ENCODE assay signal across 1 cellular context in the genomic region with DNA sequence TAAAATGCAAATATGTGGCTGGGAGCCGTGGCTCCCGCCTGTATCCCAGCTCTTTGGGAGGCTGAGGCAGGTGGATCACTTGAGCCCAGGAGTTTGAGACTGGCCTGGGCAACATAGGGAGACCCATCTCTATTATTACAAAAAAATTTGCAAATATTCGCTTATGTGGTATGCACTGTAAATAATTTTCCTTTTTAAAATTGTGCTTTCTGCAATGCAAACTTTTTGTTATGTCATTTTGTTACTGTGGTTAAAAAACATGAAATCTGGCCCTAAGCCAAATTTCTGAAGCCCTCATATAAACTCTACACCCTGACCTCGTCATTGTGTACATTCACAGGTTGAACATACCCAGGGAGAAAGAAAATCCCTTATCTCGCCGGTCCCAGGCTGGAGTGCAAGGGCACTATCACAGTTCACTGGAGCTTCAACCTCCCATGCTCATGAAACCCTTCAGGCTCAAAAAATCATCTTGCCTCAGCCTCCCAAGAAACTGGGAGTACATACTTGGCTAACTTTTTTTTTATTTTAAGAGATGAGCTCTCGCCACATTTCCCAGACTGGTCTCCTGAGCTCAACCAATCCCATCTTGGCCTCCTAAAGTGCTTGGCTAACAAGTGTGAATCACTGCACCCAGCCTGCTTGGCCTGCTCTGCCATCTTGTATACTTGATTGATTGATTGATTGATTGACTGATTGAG.
A peak's percentile ranks its signal among the peaks of the same experiment; 100 is the strongest.
TF ChIP-seq lines count a peak whose summit lies in the region.

No MANE protein-coding gene starts in this region.

TF ChIP-seq in HepG2, 621 proteins besides CTCF, POLR2A, EP300 and RAD21 (continued from another document and continues in another):
- TF ChIP-seq, protein P1, sequence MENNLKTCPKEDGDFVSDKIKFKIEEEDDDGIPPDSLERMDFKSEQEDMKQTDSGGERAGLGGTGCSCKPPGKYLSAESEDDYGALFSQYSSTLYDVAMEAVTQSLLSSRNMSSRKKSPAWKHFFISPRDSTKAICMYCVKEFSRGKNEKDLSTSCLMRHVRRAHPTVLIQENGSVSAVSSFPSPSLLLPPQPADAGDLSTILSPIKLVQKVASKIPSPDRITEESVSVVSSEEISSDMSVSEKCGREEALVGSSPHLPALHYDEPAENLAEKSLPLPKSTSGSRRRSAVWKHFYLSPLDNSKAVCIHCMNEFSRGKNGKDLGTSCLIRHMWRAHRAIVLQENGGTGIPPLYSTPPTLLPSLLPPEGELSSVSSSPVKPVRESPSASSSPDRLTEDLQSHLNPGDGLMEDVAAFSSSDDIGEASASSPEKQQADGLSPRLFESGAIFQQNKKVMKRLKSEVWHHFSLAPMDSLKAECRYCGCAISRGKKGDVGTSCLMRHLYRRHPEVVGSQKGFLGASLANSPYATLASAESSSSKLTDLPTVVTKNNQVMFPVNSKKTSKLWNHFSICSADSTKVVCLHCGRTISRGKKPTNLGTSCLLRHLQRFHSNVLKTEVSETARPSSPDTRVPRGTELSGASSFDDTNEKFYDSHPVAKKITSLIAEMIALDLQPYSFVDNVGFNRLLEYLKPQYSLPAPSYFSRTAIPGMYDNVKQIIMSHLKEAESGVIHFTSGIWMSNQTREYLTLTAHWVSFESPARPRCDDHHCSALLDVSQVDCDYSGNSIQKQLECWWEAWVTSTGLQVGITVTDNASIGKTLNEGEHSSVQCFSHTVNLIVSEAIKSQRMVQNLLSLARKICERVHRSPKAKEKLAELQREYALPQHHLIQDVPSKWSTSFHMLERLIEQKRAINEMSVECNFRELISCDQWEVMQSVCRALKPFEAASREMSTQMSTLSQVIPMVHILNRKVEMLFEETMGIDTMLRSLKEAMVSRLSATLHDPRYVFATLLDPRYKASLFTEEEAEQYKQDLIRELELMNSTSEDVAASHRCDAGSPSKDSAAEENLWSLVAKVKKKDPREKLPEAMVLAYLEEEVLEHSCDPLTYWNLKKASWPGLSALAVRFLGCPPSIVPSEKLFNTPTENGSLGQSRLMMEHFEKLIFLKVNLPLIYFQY (CRISPR knock-in tag; IDR thresholded peaks at IDR 0.05; ENCODE audit: borderline replicate concordance), result no peak
- TF ChIP-seq ZNF337 (CRISPR knock-in tag; IDR thresholded peaks at IDR 0.05; ENCODE audit: borderline replicate concordance, low read depth) (no peak), NR2F2 (IDR thresholded peaks at IDR 0.05; ENCODE audit: borderline replicate concordance, low read depth) (peak; percentile 71; the same call in 1 of the 2 replicates), SP2 (CRISPR knock-in tag; IDR thresholded peaks at IDR 0.05) (no peak), MTA3 (CRISPR knock-in tag; IDR thresholded peaks at IDR 0.05) (no peak), SPEN (CRISPR knock-in tag; IDR thresholded peaks at IDR 0.05; ENCODE audit: low read depth) (peak; percentile 30; the same call in 1 of the 2 replicates), ZNF609 (CRISPR knock-in tag; IDR thresholded peaks at IDR 0.05; ENCODE audit: borderline replicate concordance) (peak; percentile 57; the same call in 1 of the 2 replicates), KDM1A (CRISPR knock-in tag; IDR thresholded peaks at IDR 0.05) (0 out of 2 replicates have a peak, but pooled peaks have one; percentile 9), NFIC (IDR thresholded peaks at IDR 0.05; ENCODE audit: low read length) (peak; percentile 98), ZBTB7B (CRISPR knock-in tag; IDR thresholded peaks at IDR 0.05) (no peak), TRAFD1 (CRISPR knock-in tag; IDR thresholded peaks at IDR 0.05; ENCODE audit: borderline replicate concordance) (no peak), SMC3 (IDR thresholded peaks at IDR 0.05; ENCODE audit: low read length) (no peak; the same call in 1 of the 2 replicates), SMAD3 (CRISPR knock-in tag; IDR thresholded peaks at IDR 0.05) (0 out of 2 replicates have a peak, but pooled peaks have one; percentile 33), KLF6 (CRISPR knock-in tag; IDR thresholded peaks at IDR 0.05) (no peak), TBX3 (IDR thresholded peaks at IDR 0.05; ENCODE audit: borderline replicate concordance) (peak; percentile 58), CENPBD1 (CRISPR knock-in tag; IDR thresholded peaks at IDR 0.05; ENCODE audit: borderline replicate concordance, low read depth) (peak; percentile 79; the same call in 1 of the 2 replicates), TIGD3 (CRISPR knock-in tag; IDR thresholded peaks at IDR 0.05; ENCODE audit: borderline replicate concordance) (no peak; the same call in 1 of the 2 replicates)
- TF ChIP-seq, protein P2, sequence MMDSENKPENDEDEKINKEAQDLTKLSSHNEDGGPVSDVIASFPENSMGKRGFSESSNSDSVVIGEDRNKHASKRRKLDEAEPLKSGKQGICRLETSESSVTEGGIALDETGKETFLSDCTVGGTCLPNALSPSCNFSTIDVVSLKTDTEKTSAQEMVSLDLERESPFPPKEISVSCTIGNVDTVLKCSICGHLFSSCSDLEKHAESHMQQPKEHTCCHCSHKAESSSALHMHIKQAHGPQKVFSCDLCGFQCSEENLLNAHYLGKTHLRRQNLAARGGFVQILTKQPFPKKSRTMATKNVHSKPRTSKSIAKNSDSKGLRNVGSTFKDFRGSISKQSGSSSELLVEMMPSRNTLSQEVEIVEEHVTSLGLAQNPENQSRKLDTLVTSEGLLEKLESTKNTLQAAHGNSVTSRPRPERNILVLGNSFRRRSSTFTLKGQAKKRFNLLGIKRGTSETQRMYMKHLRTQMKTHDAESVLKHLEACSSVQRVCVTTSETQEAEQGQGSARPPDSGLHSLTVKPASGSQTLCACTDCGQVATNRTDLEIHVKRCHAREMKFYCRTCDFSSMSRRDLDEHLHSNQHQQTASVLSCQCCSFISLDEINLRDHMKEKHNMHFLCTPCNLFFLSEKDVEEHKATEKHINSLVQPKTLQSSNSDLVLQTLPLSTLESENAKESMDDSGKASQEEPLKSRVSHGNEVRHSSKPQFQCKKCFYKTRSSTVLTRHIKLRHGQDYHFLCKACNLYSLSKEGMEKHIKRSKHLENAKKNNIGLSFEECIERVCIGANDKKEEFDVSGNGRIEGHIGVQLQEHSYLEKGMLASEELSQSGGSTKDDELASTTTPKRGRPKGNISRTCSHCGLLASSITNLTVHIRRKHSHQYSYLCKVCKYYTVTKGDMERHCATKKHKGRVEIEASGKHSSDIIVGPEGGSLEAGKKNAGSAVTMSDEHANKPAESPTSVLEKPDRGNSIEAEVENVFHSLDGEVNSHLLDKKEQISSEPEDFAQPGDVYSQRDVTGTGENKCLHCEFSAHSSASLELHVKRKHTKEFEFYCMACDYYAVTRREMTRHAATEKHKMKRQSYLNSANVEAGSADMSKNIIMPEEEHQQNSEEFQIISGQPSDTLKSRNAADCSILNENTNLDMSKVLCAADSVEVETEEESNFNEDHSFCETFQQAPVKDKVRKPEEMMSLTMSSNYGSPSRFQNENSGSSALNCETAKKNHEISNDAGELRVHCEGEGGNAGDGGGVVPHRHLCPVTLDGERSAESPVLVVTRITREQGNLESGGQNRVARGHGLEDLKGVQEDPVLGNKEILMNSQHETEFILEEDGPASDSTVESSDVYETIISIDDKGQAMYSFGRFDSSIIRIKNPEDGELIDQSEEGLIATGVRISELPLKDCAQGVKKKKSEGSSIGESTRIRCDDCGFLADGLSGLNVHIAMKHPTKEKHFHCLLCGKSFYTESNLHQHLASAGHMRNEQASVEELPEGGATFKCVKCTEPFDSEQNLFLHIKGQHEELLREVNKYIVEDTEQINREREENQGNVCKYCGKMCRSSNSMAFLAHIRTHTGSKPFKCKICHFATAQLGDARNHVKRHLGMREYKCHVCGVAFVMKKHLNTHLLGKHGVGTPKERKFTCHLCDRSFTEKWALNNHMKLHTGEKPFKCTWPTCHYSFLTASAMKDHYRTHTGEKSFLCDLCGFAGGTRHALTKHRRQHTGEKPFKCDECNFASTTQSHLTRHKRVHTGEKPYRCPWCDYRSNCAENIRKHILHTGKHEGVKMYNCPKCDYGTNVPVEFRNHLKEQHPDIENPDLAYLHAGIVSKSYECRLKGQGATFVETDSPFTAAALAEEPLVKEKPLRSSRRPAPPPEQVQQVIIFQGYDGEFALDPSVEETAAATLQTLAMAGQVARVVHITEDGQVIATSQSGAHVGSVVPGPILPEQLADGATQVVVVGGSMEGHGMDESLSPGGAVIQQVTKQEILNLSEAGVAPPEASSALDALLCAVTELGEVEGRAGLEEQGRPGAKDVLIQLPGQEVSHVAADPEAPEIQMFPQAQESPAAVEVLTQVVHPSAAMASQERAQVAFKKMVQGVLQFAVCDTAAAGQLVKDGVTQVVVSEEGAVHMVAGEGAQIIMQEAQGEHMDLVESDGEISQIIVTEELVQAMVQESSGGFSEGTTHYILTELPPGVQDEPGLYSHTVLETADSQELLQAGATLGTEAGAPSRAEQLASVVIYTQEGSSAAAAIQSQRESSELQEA (CRISPR knock-in tag; IDR thresholded peaks at IDR 0.05; ENCODE audit: not compliant biosample characterization), result no peak
- TF ChIP-seq, protein P3, sequence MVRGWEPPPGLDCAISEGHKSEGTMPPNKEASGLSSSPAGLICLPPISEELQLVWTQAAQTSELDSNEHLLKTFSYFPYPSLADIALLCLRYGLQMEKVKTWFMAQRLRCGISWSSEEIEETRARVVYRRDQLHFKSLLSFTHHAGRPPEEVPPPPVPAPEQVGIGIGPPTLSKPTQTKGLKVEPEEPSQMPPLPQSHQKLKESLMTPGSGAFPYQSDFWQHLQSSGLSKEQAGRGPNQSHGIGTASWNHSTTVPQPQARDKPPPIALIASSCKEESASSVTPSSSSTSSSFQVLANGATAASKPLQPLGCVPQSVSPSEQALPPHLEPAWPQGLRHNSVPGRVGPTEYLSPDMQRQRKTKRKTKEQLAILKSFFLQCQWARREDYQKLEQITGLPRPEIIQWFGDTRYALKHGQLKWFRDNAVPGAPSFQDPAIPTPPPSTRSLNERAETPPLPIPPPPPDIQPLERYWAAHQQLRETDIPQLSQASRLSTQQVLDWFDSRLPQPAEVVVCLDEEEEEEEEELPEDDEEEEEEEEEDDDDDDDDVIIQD (CRISPR knock-in tag; IDR thresholded peaks at IDR 0.05; ENCODE audit: low read depth), result peak; percentile 91
